ENCODE assay signal across 9 cellular contexts in genomic region chr1:207565546-207566468, GRCh38.
DNase-seq lines count a peak whose midpoint lies in the region; ATAC-seq, FAIRE-seq and TF ChIP-seq lines count a peak whose summit lies in the region.
"Had no signal": no experiment of that assay in that cellular context is flagged by ENCODE, and none has a peak within 500 bp of the region (broad histone marks: within the 10 kb centered on the region; RNA-seq: fewer than 3 reads in every experiment).

No MANE protein-coding gene starts in this region.

- no peaks in the 10 kb centered on the region for H3K9me3 Mint-ChIP-seq in activated naive CD4-positive, alpha-beta T cell treated with anti-CD3 and anti-CD28 coated beads for 36 hours

- no peaks in the 10 kb centered on the region for H3K27me3 Mint-ChIP-seq in activated naive CD4-positive, alpha-beta T cell treated with anti-CD3 and anti-CD28 coated beads for 36 hours (ENCODE audit: low read depth)

- no peaks in the 10 kb centered on the region for H3K36me3 Mint-ChIP-seq in activated naive CD4-positive, alpha-beta T cell treated with anti-CD3 and anti-CD28 coated beads for 36 hours (ENCODE audit: low read depth)

- no peaks in the 10 kb centered on the region for H3K36me3 ChIP-seq in OCI-LY3 (replicated peaks; ENCODE audit: low read depth, low read length)
- H3K36me3 ChIP-seq in heart left ventricle, result peaks cover 0 to 9% (median 0%) of the 10 kb centered on the region in 9 donors
- no peaks in the 10 kb centered on the region for H3K36me3 ChIP-seq in kidney (ENCODE audit: control insufficient read depth in 1 of 2, insufficient read depth in 2 of 2, low read length in 2 of 2)

- FAIRE-seq in kidney (lab: Jason Lieb, UNC), result no peak
- FAIRE-seq: GM18507 had no signal

- H3K9ac ChIP-seq in OCI-LY3 (ENCODE audit: low read length) (no peak overlapping the region), kidney (ENCODE audit: low read length in 2 of 2) (no peak overlapping the region)

- no peak for TF ChIP-seq POLR2A in heart left ventricle (IDR thresholded peaks at IDR 0.05)

- H3K4me1 ChIP-seq in OCI-LY3 (ENCODE audit: low read length) (no peaks in the 10 kb centered on the region), heart left ventricle (no peaks in the 10 kb centered on the region), kidney (ENCODE audit: control insufficient read depth in 1 of 2, insufficient read depth in 1 of 2, low read depth in 1 of 2, low read length in 2 of 2) (no peaks in the 10 kb centered on the region)

- no peak overlapping the region for H3K27ac Mint-ChIP-seq in activated naive CD4-positive, alpha-beta T cell treated with anti-CD3 and anti-CD28 coated beads for 36 hours

- CTCF ChIA-PET in activated naive CD4-positive, alpha-beta T cell treated with anti-CD3 and anti-CD28 coated beads for 36 hours (lab: Charles Lee), result no interaction called here

- no peak for ATAC-seq in HG03442 (IDR thresholded peaks at IDR 0.05; ENCODE audit: unreplicated experiment)
- ATAC-seq in heart left ventricle, result no peak

- no peak overlapping the region for H2AFZ ChIP-seq in OCI-LY3 (ENCODE audit: low read depth, low read length)

- no peak overlapping the region for H3K4me2 ChIP-seq in OCI-LY3 (ENCODE audit: low read length)

- H3K27ac ChIP-seq in OCI-LY3 (ENCODE audit: low read length) (no peak overlapping the region), substantia nigra (ENCODE audit: low read depth, low read length, poor library complexity, severe bottlenecking) (no peak overlapping the region), heart left ventricle (no peak overlapping the region), kidney (ENCODE audit: low read depth in 2 of 2, low read length in 2 of 2) (no peak overlapping the region)

- intact Hi-C loops in activated naive CD4-positive, alpha-beta T cell treated with anti-CD3 and anti-CD28 coated beads for 36 hours (cut with micrococcal nuclease), result no loop called here
- intact Hi-C loops in heart left ventricle (cut with DNase I), result no loop called here
- intact Hi-C loops in kidney (cut with DNase I), result no loop called here

- no peaks in the 10 kb centered on the region for H4K20me1 ChIP-seq in OCI-LY3 (ENCODE audit: insufficient read depth, low read length)

- H3K4me3 ChIP-seq in OCI-LY3 (ENCODE audit: low read length) (no peak overlapping the region), fibroblast of pulmonary artery (replicated peaks; ENCODE audit: low read depth, low read length) (no peak overlapping the region), heart left ventricle (no peak overlapping the region), kidney (ENCODE audit: low read length in 2 of 2) (no peak overlapping the region)

- TF ChIP-seq CTCF in OCI-LY3 (IDR thresholded peaks at IDR 0.05; ENCODE audit: low read depth, low read length), result peak; percentile 50
- TF ChIP-seq CTCF in fibroblast of pulmonary artery (IDR thresholded peaks at IDR 0.05; ENCODE audit: low read length, missing control alignments), result peak; percentile 51
- TF ChIP-seq CTCF in heart left ventricle (IDR thresholded peaks at IDR 0.05), result peak in 4 of 12 donors; percentile 30 to 42 (median 36)
- no peak for TF ChIP-seq CTCF in kidney (IDR thresholded peaks at IDR 0.05; ENCODE audit: borderline replicate concordance, extremely low read depth, insufficient read depth)

- no peaks in the 10 kb centered on the region for H3K4me1 Mint-ChIP-seq in activated naive CD4-positive, alpha-beta T cell treated with anti-CD3 and anti-CD28 coated beads for 36 hours (ENCODE audit: low read depth)

- peak; percentile 44 for DNase-seq in activated naive CD4-positive, alpha-beta T cell treated with anti-CD3 and anti-CD28 coated beads for 36 hours
- no peak for DNase-seq in activated naive CD4-positive, alpha-beta T cell treated with Interleukin-2 at 50 U/mL for 16 hours
- peak; percentile 15 for DNase-seq in fibroblast of pulmonary artery (ENCODE audit: low read depth)
- DNase-seq in substantia nigra (lab: John Stamatoyannopoulos, UW), result peak in 28 of 49 donors; percentile 2 to 57 (median 16)
- no peak for DNase-seq in heart left ventricle
- no peak for DNase-seq in kidney

- H3K27me3 ChIP-seq in OCI-LY3 (ENCODE audit: low read depth, low read length) (peaks cover 8% of the 10 kb centered on the region; the same call in 1 of the 2 replicates), heart left ventricle (no peaks in the 10 kb centered on the region)

- no peaks in the 10 kb centered on the region for H3K79me2 ChIP-seq in OCI-LY3 (ENCODE audit: low read length)

- WGBS in heart left ventricle, 4 donors, result 57 to 63% (median 61%) methylated on average over 4 of the region's 4 CpGs

- H3K4me3 Mint-ChIP-seq in activated naive CD4-positive, alpha-beta T cell treated with anti-CD3 and anti-CD28 coated beads for 36 hours, result no peak overlapping the region

- H3K9me3 ChIP-seq in OCI-LY3 (ENCODE audit: insufficient read depth, low read length), result no peaks in the 10 kb centered on the region
- H3K9me3 ChIP-seq in heart left ventricle, result no peaks in the 10 kb centered on the region
- no peaks in the 10 kb centered on the region for H3K9me3 ChIP-seq in kidney (ENCODE audit: control insufficient read depth in 1 of 2, low read length in 2 of 2)

Comparison
In these comparisons a context has a peak if more than half of its experiments do, and no peak if none do; other contexts are left out.
1. DNase-seq: peak in activated naive CD4-positive, alpha-beta T cell treated with anti-CD3 and anti-CD28 coated beads for 36 hours (single experiment), fibroblast of pulmonary artery (single experiment) and substantia nigra (28 of 49); none in activated naive CD4-positive, alpha-beta T cell treated with Interleukin-2 at 50 U/mL for 16 hours (single experiment), heart left ventricle (0 of 5) and kidney (single experiment).